8 cellular contexts compared by ENCODE assay signal in genomic region chr6:13328875-13329183, GRCh38. TPM values are rescaled to one million over a fixed set of nuclear protein-coding genes. Genes with fewer than 3 reads are reported as not detected.
A peak's percentile ranks its signal among the peaks of the same experiment; 100 is the strongest.
DNase-seq lines count a peak whose midpoint lies in the region; ATAC-seq and TF ChIP-seq lines count a peak whose summit lies in the region.

No MANE protein-coding gene starts in this region.

- peaks cover 7% of the 10 kb centered on the region in 2 donors for H3K4me1 ChIP-seq in thoracic aorta (ENCODE audit: control insufficient read depth in 1 of 2, low read depth in 2 of 2)

- H3K27ac ChIP-seq in thoracic aorta: peak overlapping the region; percentile 88 to 92

- H3K36me3 ChIP-seq in kidney epithelial cell (ENCODE audit: control insufficient read depth, insufficient read depth, low read length) (no peaks in the 10 kb centered on the region), thoracic aorta (no peaks in the 10 kb centered on the region)

- peak overlapping the region; percentile 85 for H3K4me3 Mint-ChIP-seq in activated CD4-positive, alpha-beta T cell treated with anti-CD3 and anti-CD28 coated beads, Interleukin-2, amount 10 ng/mL, durations not matched to agents 24 days and 14 days
- peak overlapping the region; percentile 89 for H3K4me3 Mint-ChIP-seq in activated naive CD8-positive, alpha-beta T cell treated with anti-CD3 and anti-CD28 coated beads for 36 hours

- peak overlapping the region; percentile 99 for H3K4me3 ChIP-seq in kidney epithelial cell (ENCODE audit: low read depth, low read length)
- H3K4me3 ChIP-seq in thoracic aorta: peak overlapping the region; percentile 98

- no peak for DNase-seq in activated CD4-positive, alpha-beta T cell treated with anti-CD3 and anti-CD28 coated beads, Interleukin-2, amount 10 ng/mL, durations not matched to agents 24 days and 14 days
- no peak for DNase-seq in activated CD4-positive, alpha-beta T cell treated with anti-CD3 and anti-CD28 coated beads for 48 hours
- no peak for DNase-seq in activated naive CD8-positive, alpha-beta T cell treated with anti-CD3 and anti-CD28 coated beads for 36 hours
- DNase-seq in kidney epithelial cell (ENCODE audit: low read depth) (no peak), thoracic aorta (ENCODE audit: low spot score) (no peak)
- DNase-seq in stimulated activated CD4-positive, alpha-beta T cell treated with anti-CD3 and anti-CD28 coated beads, Interleukin-4, amount 100 ng/mL, for 1 hour: no peak

- peaks cover 34% of the 10 kb centered on the region for H3K4me1 Mint-ChIP-seq in activated CD4-positive, alpha-beta T cell treated with anti-CD3 and anti-CD28 coated beads, Interleukin-2, amount 10 ng/mL, durations not matched to agents 24 days and 14 days
- H3K4me1 Mint-ChIP-seq in activated naive CD8-positive, alpha-beta T cell treated with anti-CD3 and anti-CD28 coated beads for 36 hours: peaks cover 25% of the 10 kb centered on the region

- no peaks in the 10 kb centered on the region for H3K9me3 ChIP-seq in thoracic aorta

- ATAC-seq in thoracic aorta (ENCODE audit: insufficient number of reproducible peaks, low FRiP score, low read depth) (no peak), GM18867 (IDR thresholded peaks at IDR 0.05; ENCODE audit: unreplicated experiment) (no peak), GM21381 (IDR thresholded peaks at IDR 0.05; ENCODE audit: unreplicated experiment) (no peak)

- intact Hi-C loops in activated CD4-positive, alpha-beta T cell treated with anti-CD3 and anti-CD28 coated beads, Interleukin-2, amount 10 ng/mL, durations not matched to agents 24 days and 14 days (cut with micrococcal nuclease): loop anchor here (1.0 to 2.0 kb wide), 5 partner anchors 27 to 286 kb away; partner anchors contain the start of genes GFOD1, NOL7 and SIRT5

- no peaks in the 10 kb centered on the region for H3K27me3 Mint-ChIP-seq in activated CD4-positive, alpha-beta T cell treated with anti-CD3 and anti-CD28 coated beads, Interleukin-2, amount 10 ng/mL, durations not matched to agents 24 days and 14 days
- no peaks in the 10 kb centered on the region for H3K27me3 Mint-ChIP-seq in activated naive CD8-positive, alpha-beta T cell treated with anti-CD3 and anti-CD28 coated beads for 36 hours

- H3K27me3 ChIP-seq in kidney epithelial cell (ENCODE audit: control insufficient read depth, insufficient read depth, low read length) (no peaks in the 10 kb centered on the region), thoracic aorta (replicated peaks; ENCODE audit: insufficient read depth) (no peaks in the 10 kb centered on the region)

- H3K36me3 Mint-ChIP-seq in activated CD4-positive, alpha-beta T cell treated with anti-CD3 and anti-CD28 coated beads, Interleukin-2, amount 10 ng/mL, durations not matched to agents 24 days and 14 days (ENCODE audit: low read depth): peaks cover 11% of the 10 kb centered on the region
- peaks cover 6% of the 10 kb centered on the region for H3K36me3 Mint-ChIP-seq in activated naive CD8-positive, alpha-beta T cell treated with anti-CD3 and anti-CD28 coated beads for 36 hours

- H3K9me3 Mint-ChIP-seq in activated CD4-positive, alpha-beta T cell treated with anti-CD3 and anti-CD28 coated beads, Interleukin-2, amount 10 ng/mL, durations not matched to agents 24 days and 14 days: no peaks in the 10 kb centered on the region
- H3K9me3 Mint-ChIP-seq in activated naive CD8-positive, alpha-beta T cell treated with anti-CD3 and anti-CD28 coated beads for 36 hours: no peaks in the 10 kb centered on the region

- peak overlapping the region; percentile 96 for H3K27ac Mint-ChIP-seq in activated CD4-positive, alpha-beta T cell treated with anti-CD3 and anti-CD28 coated beads, Interleukin-2, amount 10 ng/mL, durations not matched to agents 24 days and 14 days
- H3K27ac Mint-ChIP-seq in activated naive CD8-positive, alpha-beta T cell treated with anti-CD3 and anti-CD28 coated beads for 36 hours: peak overlapping the region; percentile 91

- TF ChIP-seq CTCF in kidney epithelial cell (IDR thresholded peaks at IDR 0.05; ENCODE audit: insufficient read depth, low read length, poor library complexity, severe bottlenecking): no peak
- no peak for TF ChIP-seq CTCF in thoracic aorta (IDR thresholded peaks at IDR 0.05)

RNA-seq across cellular contexts. Expression of gene TBC1D7, which starts 0.5 kb away (rescaled TPM):
- total RNA-seq in activated CD4-positive, alpha-beta T cell treated with anti-CD3 and anti-CD28 coated beads, Interleukin-2, amount 10 ng/mL, durations not matched to agents 24 days and 14 days: 25.1 and 26.8 TPM in 2 replicates
- total RNA-seq in activated naive CD8-positive, alpha-beta T cell treated with anti-CD3 and anti-CD28 coated beads for 36 hours: 10 to 100 TPM; 20.2 to 20.6 TPM
- total RNA-seq in kidney epithelial cell: 29.3 and 31.3 TPM in 2 replicates
- total RNA-seq in thoracic aorta: 10 to 100 TPM in 1 of 2 donors, 1 to 10 TPM in 1; 7.3 to 17.9 TPM
